In the genomic region with DNA sequence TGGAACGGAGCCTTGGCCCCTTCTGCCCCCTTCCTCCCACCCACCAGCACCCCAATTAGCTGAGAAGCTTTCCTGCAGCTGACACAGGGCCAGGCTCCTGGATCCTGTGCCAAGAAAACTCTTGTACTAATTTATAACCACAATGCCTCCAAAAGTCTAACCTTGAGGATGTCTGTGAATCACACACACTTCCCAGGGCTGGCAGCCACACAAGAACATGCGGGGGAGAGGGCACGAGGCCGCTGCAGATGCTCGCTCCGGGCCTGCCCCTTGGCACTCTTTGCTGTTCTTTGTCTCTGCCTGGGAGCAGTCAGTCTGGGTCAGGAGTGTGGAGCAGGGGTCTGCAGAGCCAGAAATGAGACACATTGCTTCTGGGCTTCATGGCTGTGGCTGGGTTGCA, we compare ENCODE assay signal across 13 cellular contexts.
DNase-seq lines count a peak whose midpoint lies in the region; ATAC-seq and TF ChIP-seq lines count a peak whose summit lies in the region.
"Had no signal": no experiment of that assay in that cellular context is flagged by ENCODE, and none has a peak within 500 bp of the region (broad histone marks: within the 10 kb centered on the region; RNA-seq: fewer than 3 reads in every experiment).

No MANE protein-coding gene starts in this region.

- H3K4me1 ChIP-seq in right atrium auricular region: peaks cover 0 to 20% of the 10 kb centered on the region in 2 donors
- peaks cover 8% of the 10 kb centered on the region for H3K4me1 ChIP-seq in mammary epithelial cell (ENCODE audit: insufficient read depth, low read length)
- H3K4me1 ChIP-seq in aorta (ENCODE audit: control insufficient read depth in 1 of 2, insufficient read depth in 2 of 2, low read length in 2 of 2): no peaks in the 10 kb centered on the region

- no peak for TF ChIP-seq CTCF in right atrium auricular region (IDR thresholded peaks at IDR 0.05)
- TF ChIP-seq CTCF in mammary epithelial cell (conservative IDR thresholded peaks at IDR 0.05 in 1 of 2, IDR thresholded peaks at IDR 0.05 in 1 of 2; ENCODE audit: extremely low read depth in 1 of 2, insufficient read depth in 1 of 2, low read depth in 1 of 2, low read length in 2 of 2): no peak
- no peak for TF ChIP-seq CTCF in mesothelial cell of epicardium (IDR thresholded peaks at IDR 0.05; ENCODE audit: unreplicated experiment)

- H3K4me3 Mint-ChIP-seq in mesothelial cell of epicardium (no peak overlapping the region), immature natural killer cell (no peak overlapping the region)

- no TSS peak for BruUV-seq in mammary epithelial cell (replicated peaks; lab: Mats Ljungman, UMichigan)

- H3K4me3 ChIP-seq in right atrium auricular region (no peak overlapping the region), mammary epithelial cell (replicated peaks in 1 of 3; ENCODE audit: insufficient read depth in 1 of 3, low read depth in 2 of 3, low read length in 3 of 3) (no peak overlapping the region), aorta (ENCODE audit: low read length in 2 of 2) (no peak overlapping the region)
- H3K4me3 ChIP-seq: A549, tibial nerve had no signal

- CTCF ChIA-PET in mammary epithelial cell (lab: Charles Lee; ENCODE audit: low non-redundant PET): no interaction called here

- intact Hi-C loops in Right ventricle myocardium superior (cut with DNase I) (no loop called here), mammary epithelial cell (cut with micrococcal nuclease) (no loop called here), aorta (cut with DNase I) (no loop called here)

- H3K27me3 ChIP-seq in right atrium auricular region: no peaks in the 10 kb centered on the region
- peaks cover 5% of the 10 kb centered on the region for H3K27me3 ChIP-seq in mammary epithelial cell (ENCODE audit: insufficient read depth, low read length)
- H3K27me3 ChIP-seq in aorta (ENCODE audit: control insufficient read depth in 1 of 2, insufficient read depth in 2 of 2, low read length in 1 of 2): no peaks in the 10 kb centered on the region
- H3K27me3 ChIP-seq: tibial nerve had no signal

- peak overlapping the region; percentile 18 for H3K4me2 ChIP-seq in mammary epithelial cell (ENCODE audit: insufficient read depth, low read depth, low read length)
- H3K4me2 ChIP-seq: A549 had no signal

- H3K27me3 Mint-ChIP-seq in mesothelial cell of epicardium (ENCODE audit: low read depth) (no peaks in the 10 kb centered on the region), immature natural killer cell (ENCODE audit: low read depth in 3 of 3) (peaks cover 0 to 13% (median 1%) of the 10 kb centered on the region in 3 donors)

- peaks cover 31% of the 10 kb centered on the region for H3K4me1 Mint-ChIP-seq in mesothelial cell of epicardium
- H3K4me1 Mint-ChIP-seq in immature natural killer cell: peaks cover 0 to 4% of the 10 kb centered on the region in 2 donors

- H3K79me2 ChIP-seq in mammary epithelial cell (ENCODE audit: insufficient read depth, low read length): no peaks in the 10 kb centered on the region

- ATAC-seq in Right ventricle myocardium superior (ENCODE audit: poor library complexity): peak; percentile 45
- ATAC-seq in aorta (ENCODE audit: low FRiP score): peak; percentile 36

- H3K9me3 Mint-ChIP-seq in mesothelial cell of epicardium (peaks cover 5% of the 10 kb centered on the region), immature natural killer cell (peaks cover 0 to 2% (median 0%) of the 10 kb centered on the region in 6 donors)

- no peaks in the 10 kb centered on the region for H3K9me3 ChIP-seq in right atrium auricular region
- H3K9me3 ChIP-seq in mammary epithelial cell (replicated peaks; ENCODE audit: insufficient read depth, low read length): no peaks in the 10 kb centered on the region
- H3K9me3 ChIP-seq in aorta (ENCODE audit: control insufficient read depth, low read length): no peaks in the 10 kb centered on the region
- H3K9me3 ChIP-seq: A549 had no signal

- H2AFZ ChIP-seq in mammary epithelial cell (ENCODE audit: low read depth, low read length): peak overlapping the region; percentile 11

- no peak overlapping the region for H3K9ac ChIP-seq in mammary epithelial cell (ENCODE audit: insufficient read depth, low read length)

- H3K36me3 ChIP-seq in right atrium auricular region (no peaks in the 10 kb centered on the region), mammary epithelial cell (ENCODE audit: insufficient read depth, low read length) (no peaks in the 10 kb centered on the region), aorta (ENCODE audit: control insufficient read depth in 1 of 2, insufficient read depth in 2 of 2, low read length in 1 of 2) (no peaks in the 10 kb centered on the region)
- H3K36me3 ChIP-seq: tibial nerve had no signal

- H3K36me3 Mint-ChIP-seq in mesothelial cell of epicardium: no peaks in the 10 kb centered on the region
- no peaks in the 10 kb centered on the region for H3K36me3 Mint-ChIP-seq in immature natural killer cell

- dilution Hi-C loops in mammary epithelial cell (cut with HindIII; ENCODE audit: low sequenced_read_pairs): no loop called here

- H3K27ac ChIP-seq in right atrium auricular region (no peak overlapping the region), mammary epithelial cell (ENCODE audit: insufficient read depth, low read depth, low read length) (no peak overlapping the region), aorta (ENCODE audit: low read depth in 1 of 2, low read length in 2 of 2) (no peak overlapping the region)
- H3K27ac ChIP-seq: A549, epithelial cell of prostate, tibial nerve had no signal

- in situ Hi-C loops in mammary epithelial cell (cut with MboI; ENCODE audit: low sequenced_read_pairs in 2 of 2): no loop called here

- DNase-seq in Right ventricle myocardium superior (peak; percentile 60), right atrium auricular region (ENCODE audit: low spot score) (no peak), mammary epithelial cell (peak; percentile 58), left kidney (ENCODE audit: low read depth, low spot score) (peak; percentile 27), aorta (peak in 1 of 2 donors; percentile 52), mesothelial cell of epicardium (ENCODE audit: low spot score in 2 of 2, unreplicated experiment in 2 of 2) (no peak), immature natural killer cell (no peak), SKM-1 (lab: John Stamatoyannopoulos, UW; ENCODE audit: unreplicated experiment) (no peak)
- DNase-seq: activated naive CD4-positive, alpha-beta T cell treated with Interleukin-2 at 50 U/mL for 16 hours; NCI-H526 treated with DMSO at 0.1 percent for 48 hours had no signal

- H3K27ac Mint-ChIP-seq in mesothelial cell of epicardium (no peak overlapping the region), immature natural killer cell (no peak overlapping the region)

- 0% methylated on average over 5 of the region's 6 CpGs for WGBS in mammary epithelial cell (ENCODE audit: low coverage, missing lambda C conversion rate)
- 22% methylated on average over 6 of the region's 6 CpGs for WGBS in aorta, 2 donors

- no peaks in the 10 kb centered on the region for H4K20me1 ChIP-seq in mammary epithelial cell (ENCODE audit: insufficient read depth, low read length)

Comparison
In these comparisons a context has a peak if more than half of its experiments do, and no peak if none do; other contexts are left out.
1. DNase-seq: peak in Right ventricle myocardium superior (single experiment), mammary epithelial cell (single experiment) and left kidney (single experiment); none in right atrium auricular region (single experiment), mesothelial cell of epicardium (0 of 2), immature natural killer cell (0 of 3) and SKM-1 (single experiment).